9 cellular contexts compared by ENCODE assay signal in genomic region chr1:9078035-9078948, GRCh38. TPM values are rescaled to one million over a fixed set of nuclear protein-coding genes. Genes with fewer than 3 reads are reported as not detected.
DNase-seq lines count a peak whose midpoint lies in the region; ATAC-seq and TF ChIP-seq lines count a peak whose summit lies in the region.
"Had no signal": no experiment of that assay in that cellular context is flagged by ENCODE, and none has a peak within 500 bp of the region (broad histone marks: within the 10 kb centered on the region; RNA-seq: fewer than 3 reads in every experiment).

No MANE protein-coding gene starts in this region.

- H3K27ac ChIP-seq in DND-41 (ENCODE audit: low read length) (no peak overlapping the region), tibial artery (no peak overlapping the region)

- H2AFZ ChIP-seq in DND-41 (ENCODE audit: low read depth, low read length): no peak overlapping the region

- H3K36me3 ChIP-seq in DND-41 (ENCODE audit: insufficient read depth, low read length) (no peaks in the 10 kb centered on the region), tibial artery (no peaks in the 10 kb centered on the region)

- no peak overlapping the region for H3K9ac ChIP-seq in DND-41 (ENCODE audit: low read depth, low read length)

- H3K79me2 ChIP-seq in DND-41 (ENCODE audit: insufficient read depth, low read length): no peaks in the 10 kb centered on the region

- H3K27me3 ChIP-seq in DND-41 (ENCODE audit: insufficient read depth, low read length, poor library complexity) (peaks cover 6% of the 10 kb centered on the region), tibial artery (peaks cover 0 to 22% of the 10 kb centered on the region in 2 donors)

- H4K20me1 ChIP-seq in DND-41 (ENCODE audit: insufficient read depth, low read length): no peaks in the 10 kb centered on the region

- DNase-seq in DND-41 (no peak), H4 (ENCODE audit: low spot score) (peak; percentile 93), RKO (ENCODE audit: low spot score) (peak; percentile 51), foreskin melanocyte (peak; percentile 53), retina (no peak), tibial artery (no peak), NCI-H2107 (lab: John Stamatoyannopoulos, UW) (no peak)

- TF ChIP-seq CTCF in DND-41 (IDR thresholded peaks at IDR 0.05; ENCODE audit: borderline replicate concordance, extremely low read depth, low read length, poor library complexity, severe bottlenecking) (no peak), tibial artery (IDR thresholded peaks at IDR 0.05) (no peak)

- intact Hi-C loops in tibial artery (cut with DNase I; ENCODE audit: low total_unique reads): no loop called here

- H3K4me3 ChIP-seq in DND-41 (ENCODE audit: low read depth in 1 of 2, low read length in 2 of 2) (no peak overlapping the region), tibial artery (no peak overlapping the region)

- H3K9me3 ChIP-seq in DND-41 (ENCODE audit: insufficient read depth, low read length, severe bottlenecking): no peaks in the 10 kb centered on the region
- no peaks in the 10 kb centered on the region for H3K9me3 ChIP-seq in tibial artery

- H3K4me2 ChIP-seq in DND-41 (ENCODE audit: insufficient read depth, low read length): no peak overlapping the region

- ATAC-seq in DND-41 (ENCODE audit: insufficient read depth, low read depth) (peak; percentile 39; the same call in 1 of the 3 replicates), GM21390 (IDR thresholded peaks at IDR 0.05; ENCODE audit: unreplicated experiment) (no peak)

- H3K4me1 ChIP-seq in DND-41 (ENCODE audit: insufficient read depth, low read length) (0 out of 2 replicates have a peak, but pooled peaks cover 3% of the 10 kb centered on the region), tibial artery (no peaks in the 10 kb centered on the region)

RNA-seq across cellular contexts. Expression of gene SLC2A5, which starts 8.9 kb away (rescaled TPM):
- 0.47 and 1.7 TPM in 2 replicates for total RNA-seq in H4 (2014; rRNA removed; shearing (Covaris generic))

RNA-seq across cellular contexts. Expression of gene GPR157, which starts 50.6 kb away (rescaled TPM):
- total RNA-seq in H4 (2014; rRNA removed; shearing (Covaris generic)): 1.9 TPM in 2 replicates

RNA-seq across cellular contexts. Expression of gene SLC2A7, which starts 52.1 kb away (rescaled TPM):
- total RNA-seq in H4 (2014; rRNA removed; shearing (Covaris generic)): not detected in 2 replicates
- total RNA-seq: glomerular endothelial cell had no signal

Comparison
In these comparisons a context has a peak if more than half of its experiments do, and no peak if none do; other contexts are left out.
1. DNase-seq: peak in H4 (single experiment), RKO (single experiment) and foreskin melanocyte (single experiment); none in DND-41 (single experiment), retina (single experiment), tibial artery (0 of 2) and NCI-H2107 (single experiment).